In genomic region chr15:35719964-35720507, GRCh38 we compare ENCODE assay signal across 22 cellular contexts.
"Had no signal": no experiment of that assay in that cellular context is flagged by ENCODE, and none has a peak within 500 bp of the region (broad histone marks: within the 10 kb centered on the region; RNA-seq: fewer than 3 reads in every experiment).

No MANE protein-coding gene starts in this region.

- H3K9me3 Mint-ChIP-seq: activated naive CD4-positive, alpha-beta T cell treated with anti-CD3 and anti-CD28 coated beads, Interleukin-2, amount 10 ng/mL, durations not matched to agents 7 days and 5 days had no signal

- H3K9me3 ChIP-seq: tibial nerve, vagina had no signal

- H3K27ac Mint-ChIP-seq: activated naive CD4-positive, alpha-beta T cell treated with anti-CD3 and anti-CD28 coated beads, Interleukin-2, amount 10 ng/mL, durations not matched to agents 7 days and 5 days; effector memory CD8-positive, alpha-beta T cell; nephron; T-helper 1 cell treated with Interleukin-12 subunit alpha and Interleukin-12 subunit beta and Interleukin-4 antibody, amounts not matched to agents 30 μg/mL and 1 μg/mL, for 36 hours had no signal

- H3K4me3 ChIP-seq: lung, tibial nerve, vagina had no signal

- H3K27me3 Mint-ChIP-seq: activated naive CD4-positive, alpha-beta T cell treated with anti-CD3 and anti-CD28 coated beads, Interleukin-2, amount 10 ng/mL, durations not matched to agents 7 days and 5 days had no signal

- H3K27me3 ChIP-seq: tibial nerve, vagina had no signal

- H3K4me3 Mint-ChIP-seq: activated naive CD4-positive, alpha-beta T cell treated with anti-CD3 and anti-CD28 coated beads, Interleukin-2, amount 10 ng/mL, durations not matched to agents 7 days and 5 days; activated T-cell treated with anti-CD3 and anti-CD28 coated beads, Interleukin-2, amount 50 U/mL, for 4 hours; effector memory CD8-positive, alpha-beta T cell; nephron; T-helper 1 cell treated with Interleukin-12 subunit alpha and Interleukin-12 subunit beta and Interleukin-4 antibody, amounts not matched to agents 30 μg/mL and 1 μg/mL, for 36 hours had no signal

- H3K4me1 ChIP-seq: tibial nerve, vagina had no signal

- H3K36me3 Mint-ChIP-seq: activated naive CD4-positive, alpha-beta T cell treated with anti-CD3 and anti-CD28 coated beads, Interleukin-2, amount 10 ng/mL, durations not matched to agents 7 days and 5 days had no signal

- H3K36me3 ChIP-seq: tibial nerve, vagina had no signal

- ATAC-seq: activated T-cell treated with anti-CD3 and anti-CD28 coated beads, Interleukin-2, amount 50 U/mL, for 4 hours; effector memory CD8-positive, alpha-beta T cell; left lobe of liver; stimulated activated naive CD8-positive, alpha-beta T cell treated with anti-CD3 and anti-CD28 coated beads, Interleukin-15, Interleukin-2, amounts not matched to agents 100 U/mL and 50 U/mL, for 24 hours had no signal

- H3K27ac ChIP-seq: tibial nerve, vagina had no signal

- H3K4me1 Mint-ChIP-seq: activated naive CD4-positive, alpha-beta T cell treated with anti-CD3 and anti-CD28 coated beads, Interleukin-2, amount 10 ng/mL, durations not matched to agents 7 days and 5 days had no signal

- DNase-seq: activated CD4-positive, alpha-beta T cell treated with anti-CD3 and anti-CD28 coated beads, Interleukin-2, amount 50 U/mL, for 1 hour; activated CD8-positive, alpha-beta memory T cell treated with anti-CD3 and anti-CD28 coated beads, Interleukin-2, amount 50 U/mL, for 4 hours; activated effector memory CD4-positive, alpha-beta T cell treated with Interleukin-2 at 50 U/mL for 16 hours; activated naive CD4-positive, alpha-beta T cell treated with anti-CD3 and anti-CD28 coated beads, Interleukin-2, amount 10 ng/mL, durations not matched to agents 7 days and 5 days; activated T-cell treated with anti-CD3 and anti-CD28 coated beads, Interleukin-2, amount 50 U/mL, for 4 hours; dermis blood vessel endothelial cell; effector memory CD8-positive, alpha-beta T cell; foreskin melanocyte; glutamatergic neuron; hippocampal formation; islet precursor cell; stimulated activated CD4-positive, alpha-beta T cell treated with anti-CD3 and anti-CD28 coated beads, Interleukin-12 subunit alpha, Interleukin-12 subunit beta, amount 100 ng/mL, for 4 hours; stimulated activated CD4-positive, alpha-beta T cell treated with anti-CD3 and anti-CD28 coated beads, Interleukin-1b, Interleukin-23, amount 100 ng/mL, for 48 hours; stimulated activated CD8-positive, alpha-beta memory T cell treated with anti-CD3 and anti-CD28 coated beads, Interleukin-4, amount 100 ng/mL, for 48 hours; stimulated activated naive CD8-positive, alpha-beta T cell treated with anti-CD3 and anti-CD28 coated beads, Interleukin-15, Interleukin-2, amounts not matched to agents 100 U/mL and 50 U/mL, for 24 hours; substantia nigra had no signal
